ENCODE assay signal across 11 cellular contexts in genomic region chr7:7051221-7051877, GRCh38.
A peak's percentile ranks its signal among the peaks of the same experiment; 100 is the strongest.
DNase-seq lines count a peak whose midpoint lies in the region; ATAC-seq and TF ChIP-seq lines count a peak whose summit lies in the region.
"Had no signal": no experiment of that assay in that cellular context is flagged by ENCODE, and none has a peak within 500 bp of the region (broad histone marks: within the 10 kb centered on the region; RNA-seq: fewer than 3 reads in every experiment).

No MANE protein-coding gene starts in this region.

- TF ChIP-seq CTCF in neural crest cell (conservative IDR thresholded peaks at IDR 0.05), result no peak

- H3K4me1 Mint-ChIP-seq in neural crest cell, result no peaks in the 10 kb centered on the region
- H3K4me1 Mint-ChIP-seq in activated CD8-positive, alpha-beta memory T cell treated with anti-CD3 and anti-CD28 coated beads, Interleukin-2, amount 10 ng/mL, durations not matched to agents 7 days and 5 days, result no peaks in the 10 kb centered on the region

- H3K27ac Mint-ChIP-seq in neural crest cell (ENCODE audit: unreplicated experiment), result peak overlapping the region; percentile 83
- no peak overlapping the region for H3K27ac Mint-ChIP-seq in activated CD8-positive, alpha-beta memory T cell treated with anti-CD3 and anti-CD28 coated beads, Interleukin-2, amount 10 ng/mL, durations not matched to agents 7 days and 5 days
- H3K27ac Mint-ChIP-seq: activated CD8-positive, alpha-beta T cell treated with anti-CD3 and anti-CD28 coated beads for 36 hours; stimulated activated naive CD8-positive, alpha-beta T cell treated with anti-CD3 and anti-CD28 coated beads, Interleukin-15, Interleukin-2, amounts not matched to agents 100 ng/mL and 50 ng/mL, for 24 hours had no signal

- H3K4me3 Mint-ChIP-seq in neural crest cell, result no peak overlapping the region
- H3K4me3 Mint-ChIP-seq in activated CD8-positive, alpha-beta memory T cell treated with anti-CD3 and anti-CD28 coated beads, Interleukin-2, amount 10 ng/mL, durations not matched to agents 7 days and 5 days, result no peak overlapping the region
- H3K4me3 Mint-ChIP-seq: activated CD8-positive, alpha-beta T cell treated with anti-CD3 and anti-CD28 coated beads for 36 hours; stimulated activated naive CD8-positive, alpha-beta T cell treated with anti-CD3 and anti-CD28 coated beads, Interleukin-15, Interleukin-2, amounts not matched to agents 100 ng/mL and 50 ng/mL, for 24 hours had no signal

- no peaks in the 10 kb centered on the region for H3K36me3 Mint-ChIP-seq in neural crest cell (ENCODE audit: low read depth)
- no peaks in the 10 kb centered on the region for H3K36me3 Mint-ChIP-seq in activated CD8-positive, alpha-beta memory T cell treated with anti-CD3 and anti-CD28 coated beads, Interleukin-2, amount 10 ng/mL, durations not matched to agents 7 days and 5 days

- peaks cover 2% of the 10 kb centered on the region for H3K9me3 Mint-ChIP-seq in neural crest cell
- no peaks in the 10 kb centered on the region for H3K9me3 Mint-ChIP-seq in activated CD8-positive, alpha-beta memory T cell treated with anti-CD3 and anti-CD28 coated beads, Interleukin-2, amount 10 ng/mL, durations not matched to agents 7 days and 5 days (ENCODE audit: low read depth)
- H3K9me3 Mint-ChIP-seq: stimulated activated naive CD8-positive, alpha-beta T cell treated with anti-CD3 and anti-CD28 coated beads, Interleukin-15, Interleukin-2, amounts not matched to agents 100 ng/mL and 50 ng/mL, for 24 hours had no signal

- CTCF ChIA-PET in activated CD8-positive, alpha-beta memory T cell treated with anti-CD3 and anti-CD28 coated beads, Interleukin-2, amount 10 ng/mL, durations not matched to agents 7 days and 5 days (lab: Charles Lee), result no interaction called here

- ATAC-seq in GM18508 (IDR thresholded peaks at IDR 0.05; ENCODE audit: insufficient read depth, unreplicated experiment) (peak; percentile 55), HG02943 (IDR thresholded peaks at IDR 0.05; ENCODE audit: low read depth, unreplicated experiment) (peak; percentile 73)
- ATAC-seq in activated CD8-positive, alpha-beta memory T cell treated with anti-CD3 and anti-CD28 coated beads, Interleukin-2, amount 10 ng/mL, durations not matched to agents 7 days and 5 days, result no peak
- ATAC-seq: activated CD8-positive, alpha-beta T cell treated with anti-CD3 and anti-CD28 coated beads for 36 hours had no signal

- H3K27me3 Mint-ChIP-seq in neural crest cell (ENCODE audit: low read depth), result peaks cover 7% of the 10 kb centered on the region
- no peaks in the 10 kb centered on the region for H3K27me3 Mint-ChIP-seq in activated CD8-positive, alpha-beta memory T cell treated with anti-CD3 and anti-CD28 coated beads, Interleukin-2, amount 10 ng/mL, durations not matched to agents 7 days and 5 days
- H3K27me3 Mint-ChIP-seq: activated CD8-positive, alpha-beta T cell treated with anti-CD3 and anti-CD28 coated beads for 36 hours; stimulated activated naive CD8-positive, alpha-beta T cell treated with anti-CD3 and anti-CD28 coated beads, Interleukin-15, Interleukin-2, amounts not matched to agents 100 ng/mL and 50 ng/mL, for 24 hours had no signal

- DNase-seq in SIG-M5 treated with dmso at 0.1 percent for 504 hours (lab: John Stamatoyannopoulos, UW; ENCODE audit: unreplicated experiment) (peak; percentile 84), neural crest cell (ENCODE audit: low read depth, low spot score) (no peak), NCI-H446 (lab: John Stamatoyannopoulos, UW) (no peak), kidney glomerular epithelial cell (lab: John Stamatoyannopoulos, UW) (no peak), NCI-H2107 treated with DMSO at 0.1 percent for 48 hours (lab: John Stamatoyannopoulos, UW; ENCODE audit: unreplicated experiment) (no peak)
- no peak for DNase-seq in activated CD8-positive, alpha-beta memory T cell treated with anti-CD3 and anti-CD28 coated beads, Interleukin-2, amount 10 ng/mL, durations not matched to agents 7 days and 5 days
- DNase-seq: activated CD8-positive, alpha-beta T cell treated with anti-CD3 and anti-CD28 coated beads for 36 hours; NCI-H1694 had no signal
